10 cellular contexts compared by ENCODE assay signal in the genomic region with DNA sequence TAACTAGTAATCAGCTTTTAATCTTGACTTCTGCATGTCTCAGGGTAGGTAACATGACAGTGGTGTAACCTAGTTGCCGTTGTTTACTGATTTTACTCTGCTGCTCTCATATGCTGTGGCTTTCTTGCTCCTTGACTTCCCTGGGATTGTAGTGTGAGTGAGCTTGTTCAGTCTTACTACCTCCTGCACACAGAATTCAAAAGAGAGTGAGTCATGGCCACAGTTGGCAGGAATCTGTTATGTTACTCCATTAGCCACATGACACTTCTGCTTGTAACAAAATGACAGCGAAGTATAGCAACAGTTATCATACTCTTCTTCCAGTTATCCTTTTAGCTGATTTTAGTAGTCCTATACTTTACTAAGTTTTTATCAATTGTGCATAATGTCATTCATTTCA. TPM values are rescaled to one million over a fixed set of nuclear protein-coding genes. Genes with fewer than 3 reads are reported as not detected.
DNase-seq lines count a peak whose midpoint lies in the region; ATAC-seq and FAIRE-seq lines count a peak whose summit lies in the region.
"Had no signal": no experiment of that assay in that cellular context is flagged by ENCODE, and none has a peak within 500 bp of the region (broad histone marks: within the 10 kb centered on the region; RNA-seq: fewer than 3 reads in every experiment).

No MANE protein-coding gene starts in this region.

- DNase-seq in DMS79 treated with DMSO at 0.1 percent for 48 hours (lab: John Stamatoyannopoulos, UW): peak; percentile 17
- no peak for DNase-seq in DMS79 (lab: John Stamatoyannopoulos, UW)
- peak; percentile 38 for DNase-seq in SK-MEL-5 (ENCODE audit: low read depth, low spot score)
- DNase-seq in glomerular endothelial cell (ENCODE audit: extremely low read depth, low read depth, low spot score): peak; percentile 68
- peak; percentile 15 for DNase-seq in small intestine
- no peak for DNase-seq in GDM1 (lab: John Stamatoyannopoulos, UW)

- no peaks in the 10 kb centered on the region for H3K36me3 ChIP-seq in small intestine (ENCODE audit: control insufficient read depth in 2 of 2, insufficient read depth in 2 of 2, low read length in 2 of 2)

- in situ Hi-C loops in SK-MEL-5 (cut with HindIII; ENCODE audit: low pct_unique_long_range_greater_than_20kb, low sequenced_read_pairs): no loop called here

- H3K27ac ChIP-seq in small intestine (ENCODE audit: low read depth in 1 of 2, low read length in 1 of 2): no peak overlapping the region

- no peak for FAIRE-seq in small intestine (lab: Jason Lieb, UNC)
- FAIRE-seq: A204.1, islet of Langerhans had no signal

- ATAC-seq in HG02884 (IDR thresholded peaks at IDR 0.05; ENCODE audit: unreplicated experiment) (no peak), GM18861 (IDR thresholded peaks at IDR 0.05; ENCODE audit: unreplicated experiment) (no peak)

- peaks cover 2 to 24% of the 10 kb centered on the region in 2 donors for H3K4me1 ChIP-seq in small intestine (ENCODE audit: control insufficient read depth in 2 of 2, insufficient read depth in 1 of 2, low read depth in 1 of 2, low read length in 1 of 2)

- H3K27me3 ChIP-seq in small intestine (ENCODE audit: control insufficient read depth in 2 of 2, insufficient read depth in 2 of 2, low read length in 2 of 2): no peaks in the 10 kb centered on the region

- H3K4me3 ChIP-seq in small intestine (ENCODE audit: low read depth in 1 of 2, low read length in 2 of 2): no peak overlapping the region

- WGBS in small intestine, 3 donors: 75 to 83% (median 81%) methylated on average over 2 of the region's 2 CpGs

- H3K9me3 ChIP-seq in small intestine (ENCODE audit: control insufficient read depth, low read depth): no peaks in the 10 kb centered on the region

RNA-seq across cellular contexts. Expression of gene TNRC6A, which starts 18.8 kb away (rescaled TPM):
- 9.7 and 14.9 TPM in 2 replicates for total RNA-seq in SK-MEL-5 (2014; rRNA removed; shearing (Covaris generic))
- 29.9 and 31.0 TPM in 2 replicates for polyA plus RNA-seq in SK-MEL-5 (2015; cell fraction: cytosol; rRNA removed)
- polyA plus RNA-seq in SK-MEL-5 (2015; cell fraction: nucleus; rRNA removed): 114 and 233 TPM in 2 replicates
- total RNA-seq in glomerular endothelial cell: 32.3 and 39.7 TPM in 2 replicates
- 10 to 100 TPM in 2 of 3 donors, 1 to 10 TPM in 1; 8.1 to 15.9 (median 12.4) TPM for polyA plus RNA-seq in small intestine

Comparison
In these comparisons a context has a peak if more than half of its experiments do, and no peak if none do; other contexts are left out.
1. DNase-seq: peak in DMS79 treated with DMSO at 0.1 percent for 48 hours (single experiment), SK-MEL-5 (single experiment), glomerular endothelial cell (single experiment) and small intestine (single experiment); none in DMS79 (single experiment) and GDM1 (single experiment).